1 cellular context compared by ENCODE assay signal in genomic region chr22:27212617-27213177, GRCh38.
A peak's percentile ranks its signal among the peaks of the same experiment; 100 is the strongest.
TF ChIP-seq lines count a peak whose summit lies in the region.

No MANE protein-coding gene starts in this region.

TF ChIP-seq in H1, 55 proteins besides CTCF, POLR2A, EP300 and RAD21:
- TF ChIP-seq CHD7 (IDR thresholded peaks at IDR 0.05; ENCODE audit: insufficient replicate concordance, low read length) (no peak), CEBPB (IDR thresholded peaks at IDR 0.05; ENCODE audit: low read depth, low read length) (peak; percentile 93)
